ENCODE assay signal across 17 cellular contexts in genomic region chr18:10487161-10487560, GRCh38. TPM values are rescaled to one million over a fixed set of nuclear protein-coding genes. Genes with fewer than 3 reads are reported as not detected.
"Had no signal": no experiment of that assay in that cellular context is flagged by ENCODE, and none has a peak within 500 bp of the region (broad histone marks: within the 10 kb centered on the region; RNA-seq: fewer than 3 reads in every experiment).

No MANE protein-coding gene starts in this region.

- H3K9me3 ChIP-seq: esophagus muscularis mucosa, left ventricle myocardium inferior, testis had no signal

- FAIRE-seq: bronchial epithelial cell, endometrium, islet of Langerhans had no signal

- H3K27me3 Mint-ChIP-seq: activated CD4-positive, alpha-beta memory T cell treated with anti-CD3 and anti-CD28 coated beads, Interleukin-2, amount 10 ng/mL, durations not matched to agents 7 days and 5 days; stimulated activated naive CD8-positive, alpha-beta T cell treated with anti-CD3 and anti-CD28 coated beads, Interleukin-15, amount 100 ng/mL, for 72 hours had no signal

- H3K9me3 Mint-ChIP-seq: activated CD4-positive, alpha-beta memory T cell treated with anti-CD3 and anti-CD28 coated beads, Interleukin-2, amount 10 ng/mL, durations not matched to agents 7 days and 5 days; nephron progenitor cell; stimulated activated naive CD8-positive, alpha-beta T cell treated with anti-CD3 and anti-CD28 coated beads, Interleukin-15, amount 100 ng/mL, for 72 hours had no signal

- H3K27ac Mint-ChIP-seq: activated CD4-positive, alpha-beta memory T cell treated with anti-CD3 and anti-CD28 coated beads, Interleukin-2, amount 10 ng/mL, durations not matched to agents 7 days and 5 days; nephron progenitor cell; stimulated activated naive CD8-positive, alpha-beta T cell treated with anti-CD3 and anti-CD28 coated beads, Interleukin-15, amount 100 ng/mL, for 72 hours had no signal

- H3K4me3 ChIP-seq: dorsolateral prefrontal cortex, esophagus muscularis mucosa, left ventricle myocardium inferior, testis had no signal

- H3K27ac ChIP-seq: esophagus muscularis mucosa, left ventricle myocardium inferior, testis had no signal

- DNase-seq: activated CD4-positive, alpha-beta memory T cell treated with anti-CD3 and anti-CD28 coated beads, Interleukin-2, amount 10 ng/mL, durations not matched to agents 7 days and 5 days; activated CD8-positive, alpha-beta memory T cell treated with anti-CD3 and anti-CD28 coated beads, Interleukin-2, amount 50 U/mL, for 48 hours; activated naive CD4-positive, alpha-beta T cell; aorta; dorsolateral prefrontal cortex; left ventricle myocardium inferior; mesenchymal stem cell; nephron progenitor cell; retina; stimulated activated CD4-positive, alpha-beta T cell treated with anti-CD3 and anti-CD28 coated beads, Interleukin-15, amount 100 ng/mL, for 24 hours; stimulated activated CD4-positive, alpha-beta T cell treated with anti-CD3 and anti-CD28 coated beads, Interleukin-4, amount 100 ng/mL, for 24 hours; stimulated activated naive CD8-positive, alpha-beta T cell treated with anti-CD3 and anti-CD28 coated beads, Interleukin-15, amount 100 ng/mL, for 72 hours; testis had no signal

- ATAC-seq: stimulated activated naive CD8-positive, alpha-beta T cell treated with anti-CD3 and anti-CD28 coated beads, Interleukin-15, amount 100 ng/mL, for 72 hours had no signal

- H3K27me3 ChIP-seq: dorsolateral prefrontal cortex, esophagus muscularis mucosa, testis had no signal

- H3K4me3 Mint-ChIP-seq: activated CD4-positive, alpha-beta memory T cell treated with anti-CD3 and anti-CD28 coated beads, Interleukin-2, amount 10 ng/mL, durations not matched to agents 7 days and 5 days; nephron progenitor cell; stimulated activated naive CD8-positive, alpha-beta T cell treated with anti-CD3 and anti-CD28 coated beads, Interleukin-15, amount 100 ng/mL, for 72 hours had no signal

RNA-seq across cellular contexts. Expression of gene APCDD1, which starts 32.7 kb away (rescaled TPM):
- total RNA-seq: activated CD4-positive, alpha-beta memory T cell treated with anti-CD3 and anti-CD28 coated beads, Interleukin-2, amount 10 ng/mL, durations not matched to agents 7 days and 5 days had no signal
